13 cellular contexts compared by ENCODE assay signal in genomic region chr20:48733296-48733790, GRCh38.
DNase-seq lines count a peak whose midpoint lies in the region; ATAC-seq, FAIRE-seq and TF ChIP-seq lines count a peak whose summit lies in the region.
"Had no signal": no experiment of that assay in that cellular context is flagged by ENCODE, and none has a peak within 500 bp of the region (broad histone marks: within the 10 kb centered on the region; RNA-seq: fewer than 3 reads in every experiment).

No MANE protein-coding gene starts in this region.

- no peaks in the 10 kb centered on the region for H4K20me1 ChIP-seq in GM23248 (ENCODE audit: insufficient read depth)
- no peaks in the 10 kb centered on the region for H4K20me1 ChIP-seq in MM.1S (ENCODE audit: insufficient read depth, low read length)

- H3K4me1 ChIP-seq in A549 (peaks cover 5% of the 10 kb centered on the region), GM23248 (ENCODE audit: insufficient read depth) (no peaks in the 10 kb centered on the region), MM.1S (ENCODE audit: low read length) (no peaks in the 10 kb centered on the region)

- in situ Hi-C loops in GM23248 (cut with MboI) = no loop called here

- no peaks in the 10 kb centered on the region for H3F3A ChIP-seq in GM23248 (ENCODE audit: insufficient read depth)
- no peaks in the 10 kb centered on the region for H3F3A ChIP-seq in MM.1S (ENCODE audit: insufficient read depth, low read length)

- H3K9me3 ChIP-seq in A549 (no peaks in the 10 kb centered on the region), GM23248 (ENCODE audit: low read depth) (no peaks in the 10 kb centered on the region), MM.1S (replicated peaks; ENCODE audit: insufficient read depth, low read length) (no peaks in the 10 kb centered on the region)

- no peak for TF ChIP-seq CTCF in A549 (IDR thresholded peaks at IDR 0.05)
- TF ChIP-seq CTCF in dorsolateral prefrontal cortex (IDR thresholded peaks at IDR 0.05 in 54 of 56, conservative IDR thresholded peaks at IDR 0.05 in 2 of 56; ENCODE audit: low read depth in 1 of 56, partially characterized antibody in 56 of 56) = no peak
- no peak for TF ChIP-seq CTCF in MM.1S (IDR thresholded peaks at IDR 0.05; ENCODE audit: low read length)

- TF ChIP-seq RAD21 in A549 (conservative IDR thresholded peaks at IDR 0.05 in 1 of 2, IDR thresholded peaks at IDR 0.05 in 1 of 2) = no peak

- H3K36me3 ChIP-seq in GM23248 (ENCODE audit: low read depth) (no peaks in the 10 kb centered on the region), MM.1S (replicated peaks; ENCODE audit: insufficient read depth, low read length) (no peaks in the 10 kb centered on the region)

- DNase-seq in A549 (ENCODE audit: low read depth in 1 of 2, low spot score in 1 of 2) = peak in 1 of 2 experiments; percentile 39
- DNase-seq in GM23248 = peak; percentile 19
- peak; percentile 29 for DNase-seq in RPMI7951 (ENCODE audit: low read depth)
- no peak for DNase-seq in dorsolateral prefrontal cortex
- no peak for DNase-seq in islet precursor cell
- no peak for DNase-seq in MM.1S
- DNase-seq in NCI-H1105 treated with DMSO at 0.1 percent for 48 hours (lab: John Stamatoyannopoulos, UW) = no peak
- DNase-seq: activated T-cell treated with anti-CD3 and anti-CD28 coated beads, Interleukin-2, amount 50 U/mL, for 4 hours; glutamatergic neuron; retina had no signal

- 80% methylated on average over 3 of the region's 3 CpGs for WGBS in A549 (ENCODE audit: missing lambda C conversion rate)
- WGBS in GM23248 (ENCODE audit: low coverage in 1 of 2, low lambda C conversion rate in 2 of 2, missing lambda C conversion rate in 2 of 2), 2 experiments = 32 to 72% methylated on average over 2 to 3 of the region's 3 CpGs

- TF ChIP-seq EP300 in A549 (IDR thresholded peaks at IDR 0.05) = no peak

- intact Hi-C loops in dorsolateral prefrontal cortex (cut with DNase I) = loop anchor here in 1 of 2 donors (5.0 kb wide), 1 partner anchor 169 kb away; no protein-coding TSS in a partner anchor

- FAIRE-seq in A549 (lab: Jason Lieb, UNC) = no peak
- FAIRE-seq: colon had no signal

- H3K4me2 ChIP-seq in A549 = no peak overlapping the region
- H3K4me2 ChIP-seq in GM23248 (ENCODE audit: unreplicated experiment) = no peak overlapping the region
- no peak overlapping the region for H3K4me2 ChIP-seq in MM.1S (ENCODE audit: low read depth, low read length)

- H3K4me3 ChIP-seq in A549 (no peak overlapping the region), GM23248 (no peak overlapping the region), dorsolateral prefrontal cortex (no peak overlapping the region), MM.1S (ENCODE audit: low read length) (no peak overlapping the region)

- H3K79me2 ChIP-seq in GM23248 (ENCODE audit: insufficient read depth) (no peaks in the 10 kb centered on the region), MM.1S (ENCODE audit: low read length) (no peaks in the 10 kb centered on the region)

- POLR2A ChIA-PET in A549 (lab: Yijun Ruan, JAX) = no interaction called here

- H2AFZ ChIP-seq in GM23248 = no peak overlapping the region
- no peak overlapping the region for H2AFZ ChIP-seq in MM.1S (ENCODE audit: low read length)

- H3K27ac ChIP-seq in A549 (no peak overlapping the region), GM23248 (no peak overlapping the region), dorsolateral prefrontal cortex (peak overlapping the region in 53 of 59 donors; percentile 39 to 100 (median 98)), MM.1S (ENCODE audit: low read length) (no peak overlapping the region)
- H3K27ac ChIP-seq: C4-2B had no signal

- H3K9ac ChIP-seq in GM23248 = no peak overlapping the region
- no peak overlapping the region for H3K9ac ChIP-seq in MM.1S (ENCODE audit: low read length)

- CTCF ChIA-PET in A549 (lab: Yijun Ruan, JAX) = interaction anchor here (0.8 kb wide), 1 partner anchor 7 kb away, joined by 3 read pairs; no protein-coding TSS in a partner anchor

- ATAC-seq in A549 (peak in 1 of 2 experiments; percentile 81; a peak in 3 of 6 replicates), HG03354 (IDR thresholded peaks at IDR 0.05; ENCODE audit: poor library complexity, severe bottlenecking, unreplicated experiment) (no peak)

- H3K9me2 ChIP-seq in GM23248 (ENCODE audit: insufficient read depth) (no peaks in the 10 kb centered on the region), MM.1S (replicated peaks; ENCODE audit: insufficient read depth, low read length) (no peaks in the 10 kb centered on the region)

- TF ChIP-seq POLR2A in A549 (IDR thresholded peaks at IDR 0.05; ENCODE audit: low read length) = no peak

- H3K27me3 ChIP-seq in GM23248 (replicated peaks; ENCODE audit: insufficient read depth) (no peaks in the 10 kb centered on the region), dorsolateral prefrontal cortex (no peaks in the 10 kb centered on the region), MM.1S (replicated peaks; ENCODE audit: insufficient read depth, low read length) (no peaks in the 10 kb centered on the region)

TF ChIP-seq in A549, 52 proteins besides CTCF, POLR2A, EP300 and RAD21:
- no peak for TF ChIP-seq ELK1 (IDR thresholded peaks at IDR 0.05; ENCODE audit: low read depth, low read length)
- no peak for TF ChIP-seq ESRRA (IDR thresholded peaks at IDR 0.05; ENCODE audit: borderline replicate concordance, low read length)
- TF ChIP-seq RFX5 (IDR thresholded peaks at IDR 0.05) = peak; percentile 86
- TF ChIP-seq KDM1A (IDR thresholded peaks at IDR 0.05; ENCODE audit: low read depth) = no peak

Comparison
In these comparisons a context has a peak if more than half of its experiments do, and no peak if none do; other contexts are left out.
1. DNase-seq: peak in GM23248 (single experiment) and RPMI7951 (single experiment); none in dorsolateral prefrontal cortex (0 of 10), islet precursor cell (single experiment), MM.1S (single experiment) and NCI-H1105 treated with DMSO at 0.1 percent for 48 hours (single experiment).
2. H3K27ac ChIP-seq: peak in dorsolateral prefrontal cortex (53 of 59); none in A549 (0 of 2), GM23248 (single experiment) and MM.1S (single experiment).